In the genomic region with DNA sequence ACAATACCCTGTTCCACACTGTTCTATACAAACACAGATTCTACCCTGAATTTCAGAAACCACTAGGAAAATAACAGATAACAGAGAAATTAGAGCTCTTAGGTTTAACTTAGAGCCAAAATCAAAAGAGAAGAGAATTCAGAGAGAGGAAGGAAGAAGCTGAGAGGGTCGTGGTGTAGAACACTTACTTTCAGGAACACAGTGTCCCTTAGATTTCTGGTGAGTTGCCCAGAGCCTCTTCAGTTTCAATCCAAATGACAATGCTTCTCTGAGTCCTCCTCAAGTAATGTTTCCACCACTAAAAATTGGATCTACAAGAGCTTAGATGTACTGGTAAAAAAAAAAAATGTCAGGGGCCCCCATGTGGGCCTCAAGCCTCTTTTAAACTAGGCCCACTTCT, we compare ENCODE assay signal across 12 cellular contexts. TPM values are rescaled to one million over a fixed set of nuclear protein-coding genes. Genes with fewer than 3 reads are reported as not detected.
A peak's percentile ranks its signal among the peaks of the same experiment; 100 is the strongest.
DNase-seq lines count a peak whose midpoint lies in the region; ATAC-seq and TF ChIP-seq lines count a peak whose summit lies in the region.
"Had no signal": no experiment of that assay in that cellular context is flagged by ENCODE, and none has a peak within 500 bp of the region (broad histone marks: within the 10 kb centered on the region; RNA-seq: fewer than 3 reads in every experiment).

No MANE protein-coding gene starts in this region.

- H3K4me3 ChIP-seq in NB4 (ENCODE audit: low read depth, low read length) (no peak overlapping the region), esophagus muscularis mucosa (peak overlapping the region in 3 of 4 donors; percentile 0 to 94 (median 10))
- H3K4me3 ChIP-seq: neural progenitor cell had no signal

- H3K36me3 ChIP-seq in esophagus muscularis mucosa, result peaks cover 0 to 5% (median 0%) of the 10 kb centered on the region in 4 donors
- H3K36me3 ChIP-seq: neural progenitor cell had no signal

- H3K9me3 Mint-ChIP-seq in nephron progenitor cell, result peaks cover 4% of the 10 kb centered on the region

- intact Hi-C loops in esophagus muscularis mucosa (cut with DNase I), result no loop called here
- intact Hi-C loops in posterior cingulate gyrus (cut with DNase I), result loop anchor here (5.0 kb wide), 1 partner anchor 92 kb away; the partner anchor contains the start of genes PPHLN1 and ZCRB1

- peak overlapping the region; percentile 9 for H3K27ac Mint-ChIP-seq in nephron progenitor cell
- H3K27ac Mint-ChIP-seq: neural progenitor cell had no signal

- TF ChIP-seq EP300 in esophagus muscularis mucosa (IDR thresholded peaks at IDR 0.05), result no peak

- TF ChIP-seq CTCF in NB4 (IDR thresholded peaks at IDR 0.05; ENCODE audit: low read depth, low read length) (no peak), esophagus muscularis mucosa (IDR thresholded peaks at IDR 0.05) (no peak), nephron progenitor cell (IDR thresholded peaks at IDR 0.05) (no peak)

- peaks cover 4% of the 10 kb centered on the region for H3K27me3 Mint-ChIP-seq in nephron progenitor cell (ENCODE audit: low read depth, poor library complexity)

- peaks cover 41 to 57% (median 46%) of the 10 kb centered on the region in 4 donors for H3K4me1 ChIP-seq in esophagus muscularis mucosa

- no peaks in the 10 kb centered on the region for H3K9me3 ChIP-seq in esophagus muscularis mucosa

- peak overlapping the region; percentile 59 to 96 (median 64) for H3K27ac ChIP-seq in esophagus muscularis mucosa (replicated peaks in 1 of 4)
- H3K27ac ChIP-seq: neural progenitor cell had no signal

- H3K4me3 Mint-ChIP-seq in nephron progenitor cell, result peak overlapping the region; percentile 93

- H3K4me1 Mint-ChIP-seq in nephron progenitor cell, result peaks cover 37% of the 10 kb centered on the region

- DNase-seq in Ammon's horn (ENCODE audit: low spot score), result peak; percentile 58
- peak; percentile 16 for DNase-seq in NB4 (ENCODE audit: low read depth)
- DNase-seq in esophagus muscularis mucosa (ENCODE audit: extremely low spot score), result no peak
- no peak for DNase-seq in nephron progenitor cell
- DNase-seq in posterior cingulate gyrus, result no peak
- DNase-seq in EL, result no peak
- DNase-seq: activated effector memory CD4-positive, alpha-beta T cell treated with anti-CD3 and anti-CD28 coated beads, Interleukin-2, amount 50 U/mL, for 16 hours; NCI-H1436 treated with DMSO at 0.1 percent for 48 hours; T-helper 1 cell had no signal

- ATAC-seq in HG02938 (IDR thresholded peaks at IDR 0.05; ENCODE audit: unreplicated experiment) (no peak), HG02588 (IDR thresholded peaks at IDR 0.05; ENCODE audit: unreplicated experiment) (no peak)

- H3K36me3 Mint-ChIP-seq in nephron progenitor cell (ENCODE audit: low read depth), result peaks cover 44% of the 10 kb centered on the region

- 12% methylated on average over 1 of the region's 1 CpG for WGBS in esophagus muscularis mucosa

- no peaks in the 10 kb centered on the region for H3K27me3 ChIP-seq in esophagus muscularis mucosa

- TF ChIP-seq POLR2A in NB4 (IDR thresholded peaks at IDR 0.05; ENCODE audit: extremely low read depth, insufficient read length), result no peak
- no peak for TF ChIP-seq POLR2A in esophagus muscularis mucosa (IDR thresholded peaks at IDR 0.05; ENCODE audit: low read depth)

RNA-seq across cellular contexts. Expression of gene YAF2, which starts 2.6 kb away (rescaled TPM):
- 10 to 100 TPM; 16.8 to 30.3 (median 20.4) TPM for total RNA-seq in esophagus muscularis mucosa

Comparison
In these comparisons a context has a peak if more than half of its experiments do, and no peak if none do; other contexts are left out.
1. DNase-seq: peak in Ammon's horn (single experiment) and NB4 (single experiment); none in esophagus muscularis mucosa (single experiment), nephron progenitor cell (single experiment), posterior cingulate gyrus (0 of 10) and EL (single experiment).